ENCODE assay signal across 23 cellular contexts in the genomic region with DNA sequence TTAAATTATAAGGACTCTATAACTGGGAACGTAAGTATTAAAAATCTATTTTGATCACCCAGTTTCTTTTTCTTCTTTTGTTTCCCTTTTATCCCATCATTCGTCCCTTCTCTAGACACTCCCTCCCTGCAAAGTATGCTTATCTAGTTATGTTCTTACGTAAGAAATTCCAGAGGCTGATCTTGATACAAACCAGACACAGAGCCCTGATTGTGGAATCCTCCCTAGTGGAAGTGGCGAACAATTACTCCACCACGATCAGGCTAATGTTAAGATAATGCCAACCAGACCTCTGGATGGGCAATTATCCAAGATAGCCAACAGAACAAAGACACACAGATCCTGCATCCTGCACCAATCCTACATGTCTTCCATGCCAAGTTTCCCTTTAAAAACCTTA.
"Had no signal": no experiment of that assay in that cellular context is flagged by ENCODE, and none has a peak within 500 bp of the region (broad histone marks: within the 10 kb centered on the region; RNA-seq: fewer than 3 reads in every experiment).

No MANE protein-coding gene starts in this region.

- H3K9me3 Mint-ChIP-seq: activated CD4-positive, alpha-beta T cell treated with anti-CD3 and anti-CD28 coated beads, Interleukin-2, amount 10 ng/mL, durations not matched to agents 24 days and 14 days; activated naive CD4-positive, alpha-beta T cell treated with anti-CD3 and anti-CD28 coated beads, Interleukin-2, amount 50 U/mL, for 24 hours; activated T-helper 1 cell treated with anti-CD3 and anti-CD28 coated beads, Interleukin-12 subunit alpha, Interleukin-12 subunit beta, Interleukin-2, Interleukin-4 antibody, amounts not matched to agents 30 ng/mL and 10 ng/mL and 1 ng/mL, durations not matched to agents 14 hours and 24 hours and 36 hours; nephron had no signal

- H3K36me3 Mint-ChIP-seq: activated CD8-positive, alpha-beta memory T cell treated with anti-CD3 and anti-CD28 coated beads, Interleukin-2, amount 10 ng/mL, durations not matched to agents 7 days and 5 days; activated naive CD4-positive, alpha-beta T cell treated with anti-CD3 and anti-CD28 coated beads, Interleukin-2, amount 50 U/mL, for 24 hours; immature natural killer cell had no signal

- H3K36me3 ChIP-seq: adrenal gland, breast epithelium, colonic mucosa, esophagus squamous epithelium, left ventricle myocardium inferior, pancreas, right atrium auricular region, tibial artery had no signal

- H3K4me1 Mint-ChIP-seq: activated CD4-positive, alpha-beta memory T cell treated with anti-CD3 and anti-CD28 coated beads, Interleukin-2, amount 10 ng/mL, durations not matched to agents 7 days and 5 days; activated CD4-positive, alpha-beta T cell treated with anti-CD3 and anti-CD28 coated beads, Interleukin-2, amount 10 ng/mL, durations not matched to agents 24 days and 14 days; activated CD8-positive, alpha-beta memory T cell treated with anti-CD3 and anti-CD28 coated beads, Interleukin-2, amount 10 ng/mL, durations not matched to agents 7 days and 5 days; activated naive CD4-positive, alpha-beta T cell treated with anti-CD3 and anti-CD28 coated beads, Interleukin-2, amount 50 U/mL, for 24 hours; immature natural killer cell; nephron had no signal

- H3K27me3 Mint-ChIP-seq: activated CD4-positive, alpha-beta memory T cell treated with anti-CD3 and anti-CD28 coated beads, Interleukin-2, amount 10 ng/mL, durations not matched to agents 7 days and 5 days; activated CD4-positive, alpha-beta T cell treated with anti-CD3 and anti-CD28 coated beads, Interleukin-2, amount 10 ng/mL, durations not matched to agents 24 days and 14 days; activated CD8-positive, alpha-beta memory T cell treated with anti-CD3 and anti-CD28 coated beads, Interleukin-2, amount 10 ng/mL, durations not matched to agents 7 days and 5 days; activated naive CD4-positive, alpha-beta T cell treated with anti-CD3 and anti-CD28 coated beads, Interleukin-2, amount 50 U/mL, for 24 hours; stimulated activated naive CD8-positive, alpha-beta T cell treated with anti-CD3 and anti-CD28 coated beads, Interleukin-15, Interleukin-2, amounts not matched to agents 100 ng/mL and 50 ng/mL, for 24 hours had no signal

- H3K4me3 ChIP-seq: adrenal gland, breast epithelium, colonic mucosa, esophagus squamous epithelium, left ventricle myocardium inferior, pancreas, psoas muscle, right atrium auricular region, tibial artery had no signal

- H3K27ac ChIP-seq: adrenal gland, breast epithelium, colonic mucosa, esophagus squamous epithelium, foreskin keratinocyte, left ventricle myocardium inferior, pancreas, psoas muscle, right atrium auricular region, tibial artery had no signal

- H3K27ac Mint-ChIP-seq: activated CD4-positive, alpha-beta memory T cell treated with anti-CD3 and anti-CD28 coated beads, Interleukin-2, amount 10 ng/mL, durations not matched to agents 7 days and 5 days; activated CD4-positive, alpha-beta T cell treated with anti-CD3 and anti-CD28 coated beads, Interleukin-2, amount 10 ng/mL, durations not matched to agents 24 days and 14 days; activated CD8-positive, alpha-beta memory T cell treated with anti-CD3 and anti-CD28 coated beads, Interleukin-2, amount 10 ng/mL, durations not matched to agents 7 days and 5 days; activated naive CD4-positive, alpha-beta T cell treated with anti-CD3 and anti-CD28 coated beads, Interleukin-2, amount 50 U/mL, for 24 hours; activated T-helper 1 cell treated with anti-CD3 and anti-CD28 coated beads, Interleukin-12 subunit alpha, Interleukin-12 subunit beta, Interleukin-2, Interleukin-4 antibody, amounts not matched to agents 30 ng/mL and 10 ng/mL and 1 ng/mL, durations not matched to agents 14 hours and 24 hours and 36 hours; immature natural killer cell; nephron; stimulated activated naive CD8-positive, alpha-beta T cell treated with anti-CD3 and anti-CD28 coated beads, Interleukin-15, Interleukin-2, amounts not matched to agents 100 ng/mL and 50 ng/mL, for 24 hours had no signal

- H3K4me1 ChIP-seq: adrenal gland, breast epithelium, colonic mucosa, esophagus squamous epithelium, foreskin keratinocyte, left ventricle myocardium inferior, pancreas, psoas muscle, right atrium auricular region, tibial artery had no signal

- H3K27me3 ChIP-seq: adrenal gland, breast epithelium, colonic mucosa, esophagus squamous epithelium, foreskin keratinocyte, pancreas, right atrium auricular region, tibial artery had no signal

- H3K4me3 Mint-ChIP-seq: activated CD4-positive, alpha-beta memory T cell treated with anti-CD3 and anti-CD28 coated beads, Interleukin-2, amount 10 ng/mL, durations not matched to agents 7 days and 5 days; activated CD4-positive, alpha-beta T cell treated with anti-CD3 and anti-CD28 coated beads, Interleukin-2, amount 10 ng/mL, durations not matched to agents 24 days and 14 days; activated CD8-positive, alpha-beta memory T cell treated with anti-CD3 and anti-CD28 coated beads, Interleukin-2, amount 10 ng/mL, durations not matched to agents 7 days and 5 days; activated naive CD4-positive, alpha-beta T cell treated with anti-CD3 and anti-CD28 coated beads, Interleukin-2, amount 50 U/mL, for 24 hours; activated T-helper 1 cell treated with anti-CD3 and anti-CD28 coated beads, Interleukin-12 subunit alpha, Interleukin-12 subunit beta, Interleukin-2, Interleukin-4 antibody, amounts not matched to agents 30 ng/mL and 10 ng/mL and 1 ng/mL, durations not matched to agents 14 hours and 24 hours and 36 hours; immature natural killer cell; nephron; stimulated activated naive CD8-positive, alpha-beta T cell treated with anti-CD3 and anti-CD28 coated beads, Interleukin-15, Interleukin-2, amounts not matched to agents 100 ng/mL and 50 ng/mL, for 24 hours had no signal

- DNase-seq: activated CD4-positive, alpha-beta memory T cell treated with anti-CD3 and anti-CD28 coated beads, Interleukin-2, amount 10 ng/mL, durations not matched to agents 7 days and 5 days; activated CD4-positive, alpha-beta T cell treated with anti-CD3 and anti-CD28 coated beads, Interleukin-2, amount 10 ng/mL, durations not matched to agents 24 days and 14 days; activated CD8-positive, alpha-beta memory T cell treated with anti-CD3 and anti-CD28 coated beads, Interleukin-2, amount 10 ng/mL, durations not matched to agents 7 days and 5 days; activated gamma-delta T cell treated with Interleukin-2 at 50 U/mL for 16 hours; activated T-cell treated with anti-CD3 and anti-CD28 coated beads for 4 hours; colonic mucosa; esophagus squamous epithelium; foreskin keratinocyte; immature natural killer cell; left ventricle myocardium inferior; pancreas; psoas muscle; stimulated activated CD4-positive, alpha-beta T cell treated with anti-CD3 and anti-CD28 coated beads, Interleukin-12 subunit alpha, Interleukin-12 subunit beta, amount 100 ng/mL, for 4 hours; stimulated activated CD4-positive, alpha-beta T cell treated with anti-CD3 and anti-CD28 coated beads, Interleukin-4, amount 100 ng/mL, for 4 hours; substantia nigra; tibial artery had no signal

- ATAC-seq: activated CD8-positive, alpha-beta memory T cell treated with anti-CD3 and anti-CD28 coated beads, Interleukin-2, amount 10 ng/mL, durations not matched to agents 7 days and 5 days; foreskin keratinocyte; pancreas; psoas muscle had no signal

- H3K9me3 ChIP-seq: adrenal gland, breast epithelium, colonic mucosa, esophagus squamous epithelium, pancreas, psoas muscle, right atrium auricular region, tibial artery had no signal
